Comparison of ENCODE assay signal across 1 cellular context in the genomic region with DNA sequence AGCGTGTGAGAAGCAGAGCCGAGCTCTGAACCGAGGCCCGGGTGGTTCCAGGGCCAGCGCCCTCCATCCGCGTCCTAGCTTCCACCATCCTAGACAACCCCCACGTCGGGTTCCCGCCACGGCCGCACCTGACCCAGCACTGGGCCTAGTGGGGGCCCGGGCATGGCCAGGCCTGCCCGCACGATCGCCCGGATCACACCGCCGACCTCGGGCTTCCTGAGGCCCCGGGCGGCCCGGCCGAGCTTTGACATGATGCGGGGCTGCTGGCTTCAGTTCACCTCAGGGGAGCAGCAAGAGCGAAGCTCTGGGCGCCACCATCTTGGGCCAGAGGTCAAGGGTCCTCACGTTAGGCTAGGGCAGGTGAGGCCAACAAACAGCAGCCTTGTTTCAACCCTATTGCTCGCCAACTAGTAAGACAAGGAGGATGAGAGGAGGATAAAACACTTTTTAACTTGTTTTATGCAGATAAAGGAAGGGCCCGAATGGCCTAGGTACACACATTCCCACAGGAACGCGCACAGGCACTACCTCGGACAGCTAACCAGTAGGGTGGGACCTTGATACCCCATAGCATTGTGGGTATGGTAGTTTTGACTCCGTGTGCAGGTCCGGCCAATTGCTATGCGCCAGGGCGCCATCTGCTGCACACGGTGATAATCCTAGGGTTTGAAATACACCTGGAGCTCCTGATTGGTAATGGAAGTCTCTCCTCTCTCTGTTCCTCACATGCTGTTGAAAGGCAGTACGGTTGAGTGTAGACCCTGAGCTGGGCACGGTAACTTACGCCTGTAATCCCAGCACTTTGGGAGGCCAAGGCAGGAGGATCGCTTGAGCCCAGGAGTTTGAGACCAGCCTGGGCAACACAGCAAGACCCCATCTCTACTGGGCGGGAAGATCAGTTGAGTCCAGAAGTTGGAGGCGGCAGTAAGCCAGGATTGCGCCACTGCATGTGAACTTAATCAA.
TF ChIP-seq lines count a peak whose summit lies in the region.

Gene MRPL11 (minus strand): TSS at position 345 of the 963 bp plus-strand sequence. CDS start 94 bp downstream, at position 251.

TF ChIP-seq in HepG2, 621 proteins besides CTCF, POLR2A, EP300 and RAD21 (continued from another document and continues in another):
- TF ChIP-seq SIN3A (IDR thresholded peaks at IDR 0.05; ENCODE audit: borderline replicate concordance, low read depth, low read length) = peak; percentile 86; the same call in 1 of the 2 replicates
- no peak for TF ChIP-seq ZNF724P (CRISPR knock-in tag; IDR thresholded peaks at IDR 0.05; ENCODE audit: borderline replicate concordance)
- TF ChIP-seq POLR2G (IDR thresholded peaks at IDR 0.05; ENCODE audit: low read depth, low read length) = peak; percentile 77
- 0 out of 2 replicates have a peak, but pooled peaks have one; percentile 59 for TF ChIP-seq SMAD9 (CRISPR knock-in tag; IDR thresholded peaks at IDR 0.05)
- peak; percentile 14; the same call in 1 of the 2 replicates for TF ChIP-seq TARDBP (CRISPR knock-in tag; IDR thresholded peaks at IDR 0.05)
- peak; percentile 74; the same call in 1 of the 2 replicates for TF ChIP-seq GMEB1 (CRISPR knock-in tag; IDR thresholded peaks at IDR 0.05; ENCODE audit: borderline replicate concordance)
- TF ChIP-seq REXO4 (CRISPR knock-in tag; IDR thresholded peaks at IDR 0.05; ENCODE audit: borderline replicate concordance) = no peak
- peak; percentile 38; the same call in 1 of the 2 replicates for TF ChIP-seq DNMT3B (CRISPR knock-in tag; conservative IDR thresholded peaks at IDR 0.05)
- peak; percentile 71 for TF ChIP-seq ZNF18 (CRISPR knock-in tag; IDR thresholded peaks at IDR 0.05; ENCODE audit: insufficient replicate concordance)
- peak; percentile 84; the same call in 1 of the 2 replicates for TF ChIP-seq HDAC6 (IDR thresholded peaks at IDR 0.05; ENCODE audit: low read depth, low read length)
- no peak for TF ChIP-seq NCOA5 (CRISPR knock-in tag; IDR thresholded peaks at IDR 0.05)
- 0 out of 2 replicates have a peak, but pooled peaks have one; percentile 43 for TF ChIP-seq ZBTB26 (CRISPR knock-in tag; IDR thresholded peaks at IDR 0.05; ENCODE audit: borderline replicate concordance)
- no peak for TF ChIP-seq MBD4 (IDR thresholded peaks at IDR 0.05; ENCODE audit: borderline replicate concordance, low read length)
- peak; percentile 86 for TF ChIP-seq ZNF777 (CRISPR knock-in tag; IDR thresholded peaks at IDR 0.05)
- peak; percentile 69 for TF ChIP-seq ZGPAT (CRISPR knock-in tag; IDR thresholded peaks at IDR 0.05)
- TF ChIP-seq KLF6 (CRISPR knock-in tag; IDR thresholded peaks at IDR 0.05) = peak; percentile 56; the same call in 1 of the 2 replicates
- peak; percentile 63; the same call in 1 of the 2 replicates for TF ChIP-seq KDM2A (CRISPR knock-in tag; IDR thresholded peaks at IDR 0.05; ENCODE audit: borderline replicate concordance, low read depth)
- TF ChIP-seq NR2F6 (IDR thresholded peaks at IDR 0.05) = peak; percentile 99
- peak; percentile 98 for TF ChIP-seq NR2F6 (CRISPR knock-in tag; IDR thresholded peaks at IDR 0.05)
- peak; percentile 9; the same call in 1 of the 2 replicates for TF ChIP-seq ZBTB33 (CRISPR knock-in tag; IDR thresholded peaks at IDR 0.05)
- TF ChIP-seq EHMT2 (IDR thresholded peaks at IDR 0.05; ENCODE audit: borderline replicate concordance, low read depth, low read length) = peak; percentile 89; the same call in 1 of the 2 replicates
- TF ChIP-seq ZNF547 (CRISPR knock-in tag; IDR thresholded peaks at IDR 0.05) = peak; percentile 79; the same call in 1 of the 2 replicates
- no peak for TF ChIP-seq ZNF12 (CRISPR knock-in tag; IDR thresholded peaks at IDR 0.05)
- TF ChIP-seq PHB2 (IDR thresholded peaks at IDR 0.05; ENCODE audit: partially characterized antibody) = no peak
- TF ChIP-seq ZNF607 (CRISPR knock-in tag; IDR thresholded peaks at IDR 0.05; ENCODE audit: borderline replicate concordance) = peak; percentile 88; the same call in 1 of the 2 replicates
- TF ChIP-seq ZNF652 (CRISPR knock-in tag; IDR thresholded peaks at IDR 0.05; ENCODE audit: borderline replicate concordance, low read depth) = 0 out of 2 replicates have a peak, but pooled peaks have one; percentile 37
- TF ChIP-seq ZNF441 (CRISPR knock-in tag; IDR thresholded peaks at IDR 0.05; ENCODE audit: borderline replicate concordance) = 0 out of 2 replicates have a peak, but pooled peaks have one; percentile 18
- TF ChIP-seq TFDP1 (CRISPR knock-in tag; IDR thresholded peaks at IDR 0.05; ENCODE audit: borderline replicate concordance) = peak; percentile 20; the same call in 1 of the 2 replicates
- TF ChIP-seq ARHGAP35 (CRISPR knock-in tag; IDR thresholded peaks at IDR 0.05; ENCODE audit: borderline replicate concordance) = 0 out of 2 replicates have a peak, but pooled peaks have one; percentile 32
- TF ChIP-seq SATB2 (CRISPR knock-in tag; IDR thresholded peaks at IDR 0.05) = no peak
- TF ChIP-seq ZNF788 (CRISPR knock-in tag; IDR thresholded peaks at IDR 0.05; ENCODE audit: borderline replicate concordance) = peak; percentile 87; the same call in 1 of the 2 replicates
- TF ChIP-seq ZNF773 (CRISPR knock-in tag; IDR thresholded peaks at IDR 0.05; ENCODE audit: borderline replicate concordance) = peak; percentile 78; the same call in 1 of the 2 replicates
- no peak for TF ChIP-seq U2AF2 (IDR thresholded peaks at IDR 0.05; ENCODE audit: low read depth, low read length)
- TF ChIP-seq ZNF709 (CRISPR knock-in tag; IDR thresholded peaks at IDR 0.05) = no peak
- 0 out of 2 replicates have a peak, but pooled peaks have one; percentile 50 for TF ChIP-seq SRY (CRISPR knock-in tag; IDR thresholded peaks at IDR 0.05)
- peak; percentile 94 for TF ChIP-seq ZNF224 (CRISPR knock-in tag; IDR thresholded peaks at IDR 0.05)
- no peak for TF ChIP-seq ZNF234 (CRISPR knock-in tag; conservative IDR thresholded peaks at IDR 0.05)
- TF ChIP-seq, protein P1, sequence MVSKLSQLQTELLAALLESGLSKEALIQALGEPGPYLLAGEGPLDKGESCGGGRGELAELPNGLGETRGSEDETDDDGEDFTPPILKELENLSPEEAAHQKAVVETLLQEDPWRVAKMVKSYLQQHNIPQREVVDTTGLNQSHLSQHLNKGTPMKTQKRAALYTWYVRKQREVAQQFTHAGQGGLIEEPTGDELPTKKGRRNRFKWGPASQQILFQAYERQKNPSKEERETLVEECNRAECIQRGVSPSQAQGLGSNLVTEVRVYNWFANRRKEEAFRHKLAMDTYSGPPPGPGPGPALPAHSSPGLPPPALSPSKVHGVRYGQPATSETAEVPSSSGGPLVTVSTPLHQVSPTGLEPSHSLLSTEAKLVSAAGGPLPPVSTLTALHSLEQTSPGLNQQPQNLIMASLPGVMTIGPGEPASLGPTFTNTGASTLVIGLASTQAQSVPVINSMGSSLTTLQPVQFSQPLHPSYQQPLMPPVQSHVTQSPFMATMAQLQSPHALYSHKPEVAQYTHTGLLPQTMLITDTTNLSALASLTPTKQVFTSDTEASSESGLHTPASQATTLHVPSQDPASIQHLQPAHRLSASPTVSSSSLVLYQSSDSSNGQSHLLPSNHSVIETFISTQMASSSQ (IDR thresholded peaks at IDR 0.05; ENCODE audit: low read depth) = no peak
- TF ChIP-seq, protein P1 (CRISPR knock-in tag; IDR thresholded peaks at IDR 0.05; ENCODE audit: borderline replicate concordance) = 0 out of 2 replicates have a peak, but pooled peaks have one; percentile 12
- peak; percentile 49 for TF ChIP-seq NFYB (CRISPR knock-in tag; IDR thresholded peaks at IDR 0.05)
- TF ChIP-seq BHLHE40 (IDR thresholded peaks at IDR 0.05; ENCODE audit: low read length) = 0 out of 2 replicates have a peak, but pooled peaks have one; percentile 30
- peak; percentile 95 for TF ChIP-seq ASH2L (IDR thresholded peaks at IDR 0.05; ENCODE audit: insufficient read length, low read depth, low read length)
- TF ChIP-seq, protein P2, sequence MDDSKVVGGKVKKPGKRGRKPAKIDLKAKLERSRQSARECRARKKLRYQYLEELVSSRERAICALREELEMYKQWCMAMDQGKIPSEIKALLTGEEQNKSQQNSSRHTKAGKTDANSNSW (CRISPR knock-in tag; IDR thresholded peaks at IDR 0.05; ENCODE audit: borderline replicate concordance) = no peak
- TF ChIP-seq ZNF343 (CRISPR knock-in tag; IDR thresholded peaks at IDR 0.05) = no peak; the same call in 1 of the 2 replicates
- peak; percentile 96 for TF ChIP-seq KAT8 (CRISPR knock-in tag; IDR thresholded peaks at IDR 0.05)
- TF ChIP-seq SMC3 (IDR thresholded peaks at IDR 0.05; ENCODE audit: low read length) = peak; percentile 46; the same call in 1 of the 2 replicates
